In genomic region chr14:67815573-67816235, GRCh38 we compare ENCODE assay signal across 1 cellular context.
TF ChIP-seq lines count a peak whose summit lies in the region.

No MANE protein-coding gene starts in this region.

TF ChIP-seq in WTC11, 78 proteins besides CTCF, POLR2A, EP300 and RAD21 (continued from another document):
- no peak for TF ChIP-seq ZNF532 (CRISPR knock-in tag; IDR thresholded peaks at IDR 0.05; ENCODE audit: borderline replicate concordance)
- no peak for TF ChIP-seq ZNF121 (CRISPR knock-in tag; IDR thresholded peaks at IDR 0.05)
- TF ChIP-seq TP53 (CRISPR knock-in tag; IDR thresholded peaks at IDR 0.05): no peak
- no peak for TF ChIP-seq FOXK1 (CRISPR knock-in tag; IDR thresholded peaks at IDR 0.05)
- TF ChIP-seq FOXJ3 (CRISPR knock-in tag; IDR thresholded peaks at IDR 0.05; ENCODE audit: borderline replicate concordance): no peak
